ENCODE assay signal across 10 cellular contexts in genomic region chr12:11746024-11746771, GRCh38.
A peak's percentile ranks its signal among the peaks of the same experiment; 100 is the strongest.
DNase-seq lines count a peak whose midpoint lies in the region; ATAC-seq and TF ChIP-seq lines count a peak whose summit lies in the region.
"Had no signal": no experiment of that assay in that cellular context is flagged by ENCODE, and none has a peak within 500 bp of the region (broad histone marks: within the 10 kb centered on the region; RNA-seq: fewer than 3 reads in every experiment).

No MANE protein-coding gene starts in this region.

- H3K4me1 Mint-ChIP-seq in activated T-helper 17 cell treated with anti-CD3 and anti-CD28 coated beads, Interleukin-2, amount 50 U/mL, for 72 hours = peaks cover 48% of the 10 kb centered on the region
- H3K4me1 Mint-ChIP-seq in type B pancreatic cell (ENCODE audit: unreplicated experiment) = peaks cover 17% of the 10 kb centered on the region

- H3K9me3 Mint-ChIP-seq in activated T-helper 17 cell treated with anti-CD3 and anti-CD28 coated beads, Interleukin-2, amount 50 U/mL, for 72 hours = no peaks in the 10 kb centered on the region
- H3K9me3 Mint-ChIP-seq in type B pancreatic cell = no peaks in the 10 kb centered on the region
- H3K9me3 Mint-ChIP-seq: nephron had no signal

- no peaks in the 10 kb centered on the region for H3K27me3 Mint-ChIP-seq in activated T-helper 17 cell treated with anti-CD3 and anti-CD28 coated beads, Interleukin-2, amount 50 U/mL, for 72 hours
- H3K27me3 Mint-ChIP-seq in type B pancreatic cell = no peaks in the 10 kb centered on the region

- H3K4me1 ChIP-seq in neutrophil (ENCODE audit: control insufficient read depth in 1 of 2, insufficient read depth in 1 of 2, low read depth in 1 of 2, low read length in 1 of 2) = peaks cover 73 to 74% of the 10 kb centered on the region in 2 experiments

- TF ChIP-seq CTCF in neutrophil (IDR thresholded peaks at IDR 0.05) = no peak
- TF ChIP-seq CTCF in type B pancreatic cell (conservative IDR thresholded peaks at IDR 0.05) = no peak

- no peaks in the 10 kb centered on the region for H3K9me3 ChIP-seq in neutrophil

- H3K36me3 ChIP-seq in neutrophil = no peaks in the 10 kb centered on the region

- H3K27ac ChIP-seq in neutrophil = peak overlapping the region; percentile 51

- no peak overlapping the region for H3K27ac Mint-ChIP-seq in activated T-helper 17 cell treated with anti-CD3 and anti-CD28 coated beads, Interleukin-2, amount 50 U/mL, for 72 hours
- no peak overlapping the region for H3K27ac Mint-ChIP-seq in type B pancreatic cell
- H3K27ac Mint-ChIP-seq: nephron had no signal

- H3K27me3 ChIP-seq in neutrophil = no peaks in the 10 kb centered on the region

- peak; percentile 6 for DNase-seq in HS-5 (ENCODE audit: low read depth)
- DNase-seq in stimulated activated CD4-positive, alpha-beta T cell treated with anti-CD3 and anti-CD28 coated beads, Interleukin-2, amount 100 ng/mL, for 24 hours = no peak
- DNase-seq in cerebellum (ENCODE audit: low spot score) = no peak
- no peak for DNase-seq in type B pancreatic cell (ENCODE audit: extremely low spot score, unreplicated experiment)
- no peak for DNase-seq in NCI-H69 (lab: John Stamatoyannopoulos, UW)
- DNase-seq: NCI-H446 treated with DMSO at 0.1 percent for 48 hours had no signal

- H3K4me3 ChIP-seq in neutrophil (ENCODE audit: low read depth in 1 of 2, low read length in 1 of 2) = no peak overlapping the region

- peaks cover 32% of the 10 kb centered on the region for H3K36me3 Mint-ChIP-seq in activated T-helper 17 cell treated with anti-CD3 and anti-CD28 coated beads, Interleukin-2, amount 50 U/mL, for 72 hours (ENCODE audit: low read depth)
- H3K36me3 Mint-ChIP-seq in type B pancreatic cell = peaks cover 8% of the 10 kb centered on the region

- ATAC-seq in GM18502 (IDR thresholded peaks at IDR 0.05; ENCODE audit: poor library complexity, unreplicated experiment) = peak; percentile 43
- peak; percentile 46 for ATAC-seq in activated T-helper 17 cell treated with anti-CD3 and anti-CD28 coated beads, Interleukin-2, amount 50 U/mL, for 72 hours (replicated peaks)

- no peak overlapping the region for H3K4me3 Mint-ChIP-seq in activated T-helper 17 cell treated with anti-CD3 and anti-CD28 coated beads, Interleukin-2, amount 50 U/mL, for 72 hours
- H3K4me3 Mint-ChIP-seq in type B pancreatic cell = no peak overlapping the region
- H3K4me3 Mint-ChIP-seq: nephron had no signal
